In the genomic region with DNA sequence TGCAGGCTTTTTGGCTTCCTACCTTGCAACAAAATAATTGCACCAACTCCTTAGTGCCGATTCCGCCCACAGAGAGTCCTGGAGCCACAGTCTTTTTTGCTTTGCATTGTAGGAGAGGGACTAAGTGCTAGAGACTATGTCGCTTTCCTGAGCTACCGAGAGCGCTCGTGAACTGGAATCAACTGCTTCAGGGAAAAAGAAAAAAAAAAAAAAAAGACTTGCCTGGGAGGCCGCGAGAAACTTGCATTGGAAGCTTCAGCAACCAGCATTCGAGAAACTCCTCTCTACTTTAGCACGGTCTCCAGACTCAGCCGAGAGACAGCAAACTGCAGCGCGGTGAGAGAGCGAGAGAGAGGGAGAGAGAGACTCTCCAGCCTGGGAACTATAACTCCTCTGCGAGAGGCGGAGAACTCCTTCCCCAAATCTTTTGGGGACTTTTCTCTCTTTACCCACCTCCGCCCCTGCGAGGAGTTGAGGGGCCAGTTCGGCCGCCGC, we compare ENCODE assay signal across 8 cellular contexts. TPM values are rescaled to one million over a fixed set of nuclear protein-coding genes. Genes with fewer than 3 reads are reported as not detected.
DNase-seq lines count a peak whose midpoint lies in the region; ATAC-seq and TF ChIP-seq lines count a peak whose summit lies in the region.

No MANE protein-coding gene starts in this region.

- peak overlapping the region; percentile 6 for H2AFZ ChIP-seq in hepatocyte

- peak; percentile 82 for DNase-seq in NCI-H1105 (lab: John Stamatoyannopoulos, UW)
- DNase-seq in NCI-H1105 treated with DMSO at 0.1 percent for 48 hours (lab: John Stamatoyannopoulos, UW): no peak
- DNase-seq in M059J (ENCODE audit: low read depth): peak; percentile 81
- DNase-seq in adipocyte (ENCODE audit: low read depth): peak; percentile 69
- DNase-seq in hepatocyte (ENCODE audit: low spot score): peak; percentile 57
- DNase-seq in NCI-H446 treated with DMSO at 0.1 percent for 48 hours (lab: John Stamatoyannopoulos, UW): no peak

- peak overlapping the region; percentile 80 for H3K4me2 ChIP-seq in hepatocyte

- no peaks in the 10 kb centered on the region for H3K9me2 ChIP-seq in hepatocyte (replicated peaks; ENCODE audit: insufficient read depth)

- H3K4me3 ChIP-seq in adipocyte (ENCODE audit: low read length): peak overlapping the region; percentile 94
- H3K4me3 ChIP-seq in hepatocyte: peak overlapping the region; percentile 59
- peak overlapping the region; percentile 86 to 95 (median 91) for H3K4me3 ChIP-seq in skeletal muscle tissue (ENCODE audit: low read length in 3 of 3)

- no peak for TF ChIP-seq CTCF in hepatocyte (IDR thresholded peaks at IDR 0.05; ENCODE audit: poor library complexity)

- H3K36me3 ChIP-seq in adipocyte (ENCODE audit: control insufficient read depth, insufficient read depth, low read length, severe bottlenecking): no peaks in the 10 kb centered on the region
- no peaks in the 10 kb centered on the region for H3K36me3 ChIP-seq in hepatocyte (replicated peaks; ENCODE audit: insufficient read depth, low read depth)
- no peaks in the 10 kb centered on the region for H3K36me3 ChIP-seq in skeletal muscle tissue (ENCODE audit: control insufficient read depth in 3 of 3, insufficient read depth in 3 of 3, low read length in 3 of 3)

- peaks cover 24% of the 10 kb centered on the region for H3K4me1 ChIP-seq in adipocyte (ENCODE audit: control insufficient read depth, insufficient read depth, low read length)
- H3K4me1 ChIP-seq in hepatocyte (ENCODE audit: insufficient read depth): peaks cover 6% of the 10 kb centered on the region
- peaks cover 13 to 24% (median 15%) of the 10 kb centered on the region in 3 donors for H3K4me1 ChIP-seq in skeletal muscle tissue (ENCODE audit: control insufficient read depth in 3 of 3, insufficient read depth in 3 of 3, low read length in 3 of 3)

- H3K79me2 ChIP-seq in hepatocyte: peaks cover 49% of the 10 kb centered on the region

- ATAC-seq in GM21786 (IDR thresholded peaks at IDR 0.05; ENCODE audit: unreplicated experiment): peak; percentile 5

- no peaks in the 10 kb centered on the region for H3K9me3 ChIP-seq in adipocyte (ENCODE audit: control insufficient read depth, low read length)
- no peaks in the 10 kb centered on the region for H3K9me3 ChIP-seq in hepatocyte (ENCODE audit: low read depth)
- no peaks in the 10 kb centered on the region for H3K9me3 ChIP-seq in skeletal muscle tissue (ENCODE audit: control insufficient read depth in 3 of 3, low read length in 3 of 3)

- under 1% methylated on average over 21 of the region's 21 CpGs for WGBS in hepatocyte (ENCODE audit: low lambda C conversion rate, missing lambda C conversion rate)

- H3K27ac ChIP-seq in hepatocyte (peak overlapping the region; percentile 93), skeletal muscle tissue (ENCODE audit: low read depth, low read length) (peak overlapping the region; percentile 79)

- H3K9ac ChIP-seq in adipocyte (ENCODE audit: low read length) (peak overlapping the region; percentile 89), skeletal muscle tissue (ENCODE audit: low read depth in 1 of 3, low read length in 3 of 3) (peak overlapping the region; percentile 76 to 92 (median 91))

- H3K27me3 ChIP-seq in adipocyte (replicated peaks; ENCODE audit: control insufficient read depth, insufficient read depth, low read length) (no peaks in the 10 kb centered on the region), hepatocyte (no peaks in the 10 kb centered on the region), skeletal muscle tissue (ENCODE audit: control insufficient read depth in 3 of 3, insufficient read depth in 3 of 3, low read length in 3 of 3) (no peaks in the 10 kb centered on the region)

- peaks cover 24% of the 10 kb centered on the region for H4K20me1 ChIP-seq in hepatocyte (ENCODE audit: insufficient read depth, poor library complexity, severe bottlenecking)

RNA-seq across cellular contexts. Expression of gene SOX4, which starts 0.4 kb away (rescaled TPM):
- 19.3 and 26.3 TPM in 2 replicates for total RNA-seq in M059J (2014; rRNA removed; shearing (Covaris generic))
- total RNA-seq in hepatocyte (76.4 and 92.5 TPM in 2 replicates), skeletal muscle tissue (46.4 TPM)
- 62.2 and 72.7 TPM in 2 replicates for polyA plus RNA-seq in hepatocyte

Comparison
In these comparisons a context has a peak if more than half of its experiments do, and no peak if none do; other contexts are left out.
1. DNase-seq: peak in NCI-H1105 (single experiment), M059J (single experiment), adipocyte (single experiment) and hepatocyte (single experiment); none in NCI-H1105 treated with DMSO at 0.1 percent for 48 hours (single experiment) and NCI-H446 treated with DMSO at 0.1 percent for 48 hours (single experiment).
2. Peak in every context shown above with its lines, with median percentiles within 50 percentile points of each other: H3K4me3 ChIP-seq.